ENCODE assay signal across 10 cellular contexts in the genomic region with DNA sequence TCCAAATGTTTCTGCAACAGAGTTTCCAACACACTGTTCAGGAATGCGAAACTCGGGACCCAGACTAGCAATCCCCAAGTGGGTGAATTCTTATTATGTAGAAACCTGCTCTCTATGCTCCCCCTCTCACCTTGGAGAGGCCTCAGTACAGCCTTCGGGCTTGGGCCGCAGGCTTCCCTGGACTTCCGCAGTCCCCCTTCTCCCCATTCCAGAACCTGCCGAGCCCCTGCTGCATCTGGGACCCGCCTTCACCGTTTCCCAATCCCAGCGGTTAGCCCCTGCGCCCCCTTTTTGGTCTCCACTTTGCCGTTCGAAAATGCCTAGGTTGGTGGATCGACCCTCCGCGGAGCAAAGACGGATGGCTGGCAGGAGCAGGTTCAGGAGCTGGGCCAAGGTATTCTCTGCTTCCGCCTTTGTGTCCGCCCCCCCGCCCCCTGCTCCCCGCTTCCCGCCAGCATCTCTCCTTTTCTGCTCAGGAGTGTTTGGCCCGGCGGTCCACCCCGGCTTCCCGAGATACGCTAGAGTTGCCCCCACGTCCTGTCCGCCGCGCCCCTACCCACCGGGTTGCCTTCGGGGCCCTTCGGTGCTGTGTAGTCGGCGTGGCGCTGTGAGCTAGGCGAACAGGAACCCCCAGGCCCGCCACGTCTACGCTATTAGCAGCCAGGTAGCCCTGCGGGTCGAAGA. TPM values are rescaled to one million over a fixed set of nuclear protein-coding genes. Genes with fewer than 3 reads are reported as not detected.
DNase-seq lines count a peak whose midpoint lies in the region; ATAC-seq, FAIRE-seq and TF ChIP-seq lines count a peak whose summit lies in the region.
"Had no signal": no experiment of that assay in that cellular context is flagged by ENCODE, and none has a peak within 500 bp of the region (broad histone marks: within the 10 kb centered on the region; RNA-seq: fewer than 3 reads in every experiment).

No MANE protein-coding gene starts in this region.

- H3K27me3 Mint-ChIP-seq in HFFc6 (ENCODE audit: insufficient read depth): peaks cover 26% of the 10 kb centered on the region

- WGBS in smooth muscle cell (ENCODE audit: low lambda C conversion rate): 4% methylated on average over 41 of the region's 42 CpGs

- H3K4me3 Mint-ChIP-seq in HFFc6: 0 out of 2 replicates have a peak overlapping the region, but pooled peaks have one; percentile 42
- H3K4me3 Mint-ChIP-seq: memory B cell had no signal

- no peak for FAIRE-seq in frontal cortex (lab: Jason Lieb, UNC)

- ATAC-seq in GM19324 (IDR thresholded peaks at IDR 0.05; ENCODE audit: low FRiP score, unreplicated experiment): no peak

- peaks cover 3% of the 10 kb centered on the region; the same call in 1 of the 2 replicates for H3K9me3 ChIP-seq in iPS-20b (ENCODE audit: insufficient read depth, low read depth, low read length)
- no peaks in the 10 kb centered on the region for H3K9me3 ChIP-seq in smooth muscle cell (replicated peaks; ENCODE audit: low read depth)

- H3K27ac Mint-ChIP-seq in HFFc6: no peak overlapping the region
- H3K27ac Mint-ChIP-seq: memory B cell had no signal

- H3K79me2 ChIP-seq in smooth muscle cell (ENCODE audit: low read depth): peaks cover 55% of the 10 kb centered on the region

- peak overlapping the region; percentile 10; the same call in 1 of the 2 replicates for H3K4me3 ChIP-seq in iPS-20b (ENCODE audit: low read length)
- peak overlapping the region; percentile 63 for H3K4me3 ChIP-seq in smooth muscle cell

- peak overlapping the region; percentile 27 for H2AFZ ChIP-seq in smooth muscle cell (ENCODE audit: low read depth)

- peak overlapping the region; percentile 87 for H3K4me2 ChIP-seq in smooth muscle cell

- TF ChIP-seq CTCF in HFFc6 (IDR thresholded peaks at IDR 0.05) (no peak), smooth muscle cell (IDR thresholded peaks at IDR 0.05; ENCODE audit: borderline replicate concordance, insufficient read depth, poor library complexity, severe bottlenecking) (no peak)

- H3K36me3 ChIP-seq in iPS-20b (ENCODE audit: insufficient read depth, low read depth, low read length) (no peaks in the 10 kb centered on the region), smooth muscle cell (ENCODE audit: low read depth) (no peaks in the 10 kb centered on the region)

- H3K27ac ChIP-seq in iPS-20b (ENCODE audit: low read length): no peak overlapping the region
- peak overlapping the region; percentile 97 for H3K27ac ChIP-seq in smooth muscle cell (ENCODE audit: low read depth)

- peaks cover 100% of the 10 kb centered on the region for H3K27me3 ChIP-seq in iPS-20b (ENCODE audit: insufficient read depth, low read length)
- no peaks in the 10 kb centered on the region for H3K27me3 ChIP-seq in smooth muscle cell (ENCODE audit: low read depth)

- no peak overlapping the region for H3K9ac ChIP-seq in iPS-20b (ENCODE audit: low read depth, low read length)
- H3K9ac ChIP-seq in smooth muscle cell (ENCODE audit: low read depth): peak overlapping the region; percentile 81

- 0 out of 2 replicates have a peak, but pooled peaks cover 3% of the 10 kb centered on the region for H3K9me3 Mint-ChIP-seq in HFFc6

- DNase-seq in HFFc6 (no peak), amniotic epithelial cell (ENCODE audit: low read depth) (peak; percentile 83), smooth muscle cell (lab: John Stamatoyannopoulos, UW; ENCODE audit: unreplicated experiment) (no peak), SKM-1 treated with dmso at 0.1 percent for 144 hours (lab: John Stamatoyannopoulos, UW; ENCODE audit: unreplicated experiment) (no peak), frontal cortex (ENCODE audit: low spot score in 2 of 2) (no peak)
- DNase-seq: activated CD8-positive, alpha-beta memory T cell treated with anti-CD3 and anti-CD28 coated beads, Interleukin-2, amount 50 U/mL, for 48 hours; foreskin melanocyte had no signal

- no peaks in the 10 kb centered on the region for H4K20me1 ChIP-seq in smooth muscle cell (ENCODE audit: low read depth)

- peaks cover 3% of the 10 kb centered on the region; the same call in 1 of the 2 replicates for H3K36me3 Mint-ChIP-seq in HFFc6 (ENCODE audit: low read depth)

- H3F3A ChIP-seq in smooth muscle cell (ENCODE audit: low read depth): peaks cover 41% of the 10 kb centered on the region

- H3K4me1 Mint-ChIP-seq in HFFc6 (ENCODE audit: low read depth): peaks cover 20% of the 10 kb centered on the region

- peaks cover 12% of the 10 kb centered on the region; the same call in 1 of the 2 replicates for H3K4me1 ChIP-seq in iPS-20b (ENCODE audit: insufficient read depth, low read length)
- peaks cover 21% of the 10 kb centered on the region for H3K4me1 ChIP-seq in smooth muscle cell (ENCODE audit: low read depth)

RNA-seq across cellular contexts. Expression of gene HAND2, which starts 11.5 kb away (rescaled TPM):
- total RNA-seq in HFFc6 (2021; fragmentation: NEBNext Ultra II Directional; extraction: Animal tissue kit (Norgen Biotek cat#: 25700)): 1 to 10 TPM in 2 of 6 experiments, under 1 TPM in 4; 0.35 to 3.7 (median 0.51) TPM
- total RNA-seq in smooth muscle cell: 243 and 265 TPM in 2 replicates
- 287 and 324 TPM in 2 replicates for polyA plus RNA-seq in smooth muscle cell
- not detected for total RNA-seq in frontal cortex

Comparison
In these comparisons a context has a peak if more than half of its experiments do, and no peak if none do; other contexts are left out.
1. RNA of gene HAND2, which starts 11.5 kb away (total RNA-seq): 243 to 265 TPM in smooth muscle cell; 0.35 to 3.7 TPM in HFFc6 and not detected in frontal cortex (single experiment); every median in the first group is over 10 times any median in the second.